In genomic region chr11:39174228-39174627, GRCh38 we compare ENCODE assay signal across 26 cellular contexts.
A peak's percentile ranks its signal among the peaks of the same experiment; 100 is the strongest.
DNase-seq lines count a peak whose midpoint lies in the region; ATAC-seq, FAIRE-seq and TF ChIP-seq lines count a peak whose summit lies in the region.
"Had no signal": no experiment of that assay in that cellular context is flagged by ENCODE, and none has a peak within 500 bp of the region (broad histone marks: within the 10 kb centered on the region; RNA-seq: fewer than 3 reads in every experiment).

No MANE protein-coding gene starts in this region.

- H3K4me1 Mint-ChIP-seq in type B pancreatic cell (ENCODE audit: unreplicated experiment): no peaks in the 10 kb centered on the region
- H3K4me1 Mint-ChIP-seq: CD14-positive monocyte; CD4-positive, alpha-beta memory T cell; CD4-positive, CD25-positive, alpha-beta regulatory T cell; CD8-positive, alpha-beta memory T cell had no signal

- H3K27me3 ChIP-seq in body of pancreas (no peaks in the 10 kb centered on the region), pancreas (peaks cover 0 to 2% (median 0%) of the 10 kb centered on the region in 4 donors)
- H3K27me3 ChIP-seq: BE2C, BLaER1 had no signal

- H3K27ac ChIP-seq in body of pancreas (no peak overlapping the region), pancreas (no peak overlapping the region)
- H3K27ac ChIP-seq: BLaER1 had no signal

- no peak overlapping the region for H3K4me3 Mint-ChIP-seq in type B pancreatic cell
- H3K4me3 Mint-ChIP-seq: CD14-positive monocyte; CD4-positive, CD25-positive, alpha-beta regulatory T cell; CD8-positive, alpha-beta memory T cell had no signal

- H3K36me3 ChIP-seq in body of pancreas (replicated peaks in 1 of 2; ENCODE audit: insufficient read depth in 1 of 2, low read depth in 2 of 2) (no peaks in the 10 kb centered on the region), pancreas (no peaks in the 10 kb centered on the region)
- H3K36me3 ChIP-seq: BE2C, BLaER1 had no signal

- no peaks in the 10 kb centered on the region for H3K9me3 Mint-ChIP-seq in type B pancreatic cell

- DNase-seq in NCI-H69 (lab: John Stamatoyannopoulos, UW) (peak; percentile 30), body of pancreas (no peak), pancreas (no peak), type B pancreatic cell (ENCODE audit: extremely low spot score, unreplicated experiment) (no peak)
- no peak for DNase-seq in activated CD4-positive, alpha-beta T cell treated with anti-CD3 and anti-CD28 coated beads, Interleukin-2, amount 50 U/mL, for 48 hours
- DNase-seq: 8988T; ACHN; BE2C; C1 segment of cervical spinal cord; CD4-positive, alpha-beta memory T cell; CD4-positive, CD25-positive, alpha-beta regulatory T cell; CD8-positive, alpha-beta memory T cell; COR-L47; DMS 273 treated with DMSO at 0.1 percent for 48 hours; DMS153; DMS53; DMS79; DND-41; EL; GDM1 had no signal

- H3K4me1 ChIP-seq in body of pancreas (no peaks in the 10 kb centered on the region), pancreas (peaks cover 0 to 7% (median 7%) of the 10 kb centered on the region in 3 donors)
- H3K4me1 ChIP-seq: BE2C, BLaER1 had no signal

- no peak for TF ChIP-seq POLR2A in body of pancreas (IDR thresholded peaks at IDR 0.05)

- peak; percentile 62 for ATAC-seq in body of pancreas
- peak; percentile 70 to 95 (median 76) for ATAC-seq in pancreas
- ATAC-seq: GM12878 had no signal

- H3K9me3 ChIP-seq in body of pancreas (no peaks in the 10 kb centered on the region), pancreas (no peaks in the 10 kb centered on the region)
- H3K9me3 ChIP-seq: BE2C, BLaER1 had no signal

- H3K36me3 Mint-ChIP-seq in type B pancreatic cell: no peaks in the 10 kb centered on the region
- H3K36me3 Mint-ChIP-seq: CD14-positive monocyte; CD4-positive, alpha-beta memory T cell; CD4-positive, CD25-positive, alpha-beta regulatory T cell; CD8-positive, alpha-beta memory T cell had no signal

- H3K27me3 Mint-ChIP-seq in type B pancreatic cell: no peaks in the 10 kb centered on the region
- H3K27me3 Mint-ChIP-seq: CD4-positive, alpha-beta memory T cell; CD4-positive, CD25-positive, alpha-beta regulatory T cell; CD8-positive, alpha-beta memory T cell had no signal

- TF ChIP-seq CTCF in body of pancreas (IDR thresholded peaks at IDR 0.05) (no peak), pancreas (IDR thresholded peaks at IDR 0.05) (no peak), type B pancreatic cell (conservative IDR thresholded peaks at IDR 0.05) (no peak)

- intact Hi-C loops in body of pancreas (cut with DNase I): no loop called here
- intact Hi-C loops in pancreas (cut with DNase I): no loop called here

- no peak overlapping the region for H3K4me3 ChIP-seq in body of pancreas
- no peak overlapping the region for H3K4me3 ChIP-seq in pancreas
- H3K4me3 ChIP-seq: BLaER1, GM12878 had no signal

- no peak for FAIRE-seq in pancreas (lab: Jason Lieb, UNC)
- FAIRE-seq: A204.1, GM12878, GM12892, GM18507 had no signal

- no peak overlapping the region for H3K27ac Mint-ChIP-seq in type B pancreatic cell
- H3K27ac Mint-ChIP-seq: CD14-positive monocyte; CD4-positive, alpha-beta memory T cell; CD4-positive, CD25-positive, alpha-beta regulatory T cell; CD8-positive, alpha-beta memory T cell had no signal
